Comparison of ENCODE assay signal across 20 cellular contexts in the genomic region with DNA sequence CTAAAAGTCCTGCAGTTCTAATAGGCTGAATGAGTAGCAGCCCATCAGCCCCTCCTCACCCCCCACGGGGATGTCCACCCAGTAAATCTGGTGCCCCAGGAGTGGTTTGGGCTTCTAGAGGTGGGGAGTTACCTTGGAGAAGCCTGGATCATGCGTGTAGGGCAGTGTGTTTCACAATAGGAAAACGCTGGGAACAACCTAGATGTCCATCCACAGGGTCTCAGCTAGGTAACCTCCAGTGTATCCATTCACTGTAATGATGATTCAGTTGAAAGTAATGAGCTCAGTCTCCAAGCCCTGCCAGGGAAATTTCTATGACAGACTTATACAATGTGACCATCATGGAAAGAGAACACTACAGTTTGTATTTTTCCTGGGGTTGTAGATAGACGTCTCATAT. TPM values are rescaled to one million over a fixed set of nuclear protein-coding genes. Genes with fewer than 3 reads are reported as not detected.
DNase-seq lines count a peak whose midpoint lies in the region; ATAC-seq and TF ChIP-seq lines count a peak whose summit lies in the region.
"Had no signal": no experiment of that assay in that cellular context is flagged by ENCODE, and none has a peak within 500 bp of the region (broad histone marks: within the 10 kb centered on the region; RNA-seq: fewer than 3 reads in every experiment).

No MANE protein-coding gene starts in this region.

- H3K27ac ChIP-seq in liver (ENCODE audit: low read depth in 1 of 2, low read length in 2 of 2) (peak overlapping the region; percentile 6 to 55), ovary (no peak overlapping the region)
- H3K27ac ChIP-seq: cardiac muscle cell, HL-60, PC-9 had no signal

- WGBS in liver: 26% methylated on average over 4 of the region's 4 CpGs
- WGBS in ovary, 3 donors: 30 to 52% (median 35%) methylated on average over 4 of the region's 4 CpGs

- H3K9me3 ChIP-seq in liver (ENCODE audit: control insufficient read depth in 4 of 4, low read length in 3 of 4): no peaks in the 10 kb centered on the region
- no peaks in the 10 kb centered on the region for H3K9me3 ChIP-seq in ovary
- H3K9me3 ChIP-seq: gastroesophageal sphincter, mucosa of descending colon, spleen had no signal

- no peak overlapping the region for H3K9ac ChIP-seq in liver (ENCODE audit: low read depth in 1 of 2, low read length in 2 of 2)

- H3K4me1 ChIP-seq in liver (ENCODE audit: control insufficient read depth in 4 of 4, insufficient read depth in 4 of 4, low read length in 3 of 4) (peaks cover 1 to 20% (median 10%) of the 10 kb centered on the region in 4 donors), ovary (ENCODE audit: insufficient read depth) (no peaks in the 10 kb centered on the region)

- no peak for TF ChIP-seq POLR2A in ovary (IDR thresholded peaks at IDR 0.05)

- intact Hi-C loops in ovary (cut with DNase I): loop anchor here in 3 of 4 donors (2.0 to 10.0 kb wide), 5 partner anchors 97 to 288 kb away; a partner anchor contains a TSS

- ATAC-seq in HG03442 (IDR thresholded peaks at IDR 0.05; ENCODE audit: unreplicated experiment): no peak
- ATAC-seq: activated CD4-positive, CD25-positive, alpha-beta regulatory T cell treated with anti-CD3 and anti-CD28 coated beads, Interleukin-2, amount 50 U/mL, for 24 hours; effector memory CD8-positive, alpha-beta T cell; gastroesophageal sphincter; stimulated activated naive CD8-positive, alpha-beta T cell treated with anti-CD3 and anti-CD28 coated beads, Interleukin-15, amount 100 ng/mL, for 72 hours had no signal

- TF ChIP-seq EP300 in ovary (IDR thresholded peaks at IDR 0.05): no peak

- peaks cover 11 to 20% (median 15%) of the 10 kb centered on the region in 4 donors for H3K36me3 ChIP-seq in liver (ENCODE audit: control insufficient read depth in 4 of 4, insufficient read depth in 3 of 4, low read depth in 1 of 4, low read length in 3 of 4)
- H3K36me3 ChIP-seq in ovary: no peaks in the 10 kb centered on the region

- TF ChIP-seq RAD21 in liver (IDR thresholded peaks at IDR 0.05): no peak

- DNase-seq in AG10803 (ENCODE audit: low read depth) (peak; percentile 45), HK-2 (ENCODE audit: unreplicated experiment) (peak; percentile 33), choroid plexus epithelial cell (ENCODE audit: low read depth) (peak; percentile 57), ovary (no peak), NCI-H2029 (lab: John Stamatoyannopoulos, UW) (no peak), NCI-H82 treated with DMSO at 0.1 percent for 48 hours (lab: John Stamatoyannopoulos, UW; ENCODE audit: unreplicated experiment) (no peak)
- DNase-seq: activated naive CD4-positive, alpha-beta T cell; DND-41; effector memory CD8-positive, alpha-beta T cell; mucosa of descending colon; NCI-H510A treated with DMSO at 0.1 percent for 48 hours; PC-9; spleen; stimulated activated naive CD8-positive, alpha-beta T cell treated with anti-CD3 and anti-CD28 coated beads, Interleukin-15, amount 100 ng/mL, for 72 hours had no signal

- H3K27me3 ChIP-seq in liver (ENCODE audit: control insufficient read depth in 4 of 4, insufficient read depth in 4 of 4, low read length in 3 of 4) (no peaks in the 10 kb centered on the region), ovary (no peaks in the 10 kb centered on the region)
- H3K27me3 ChIP-seq: cardiac muscle cell, gastroesophageal sphincter, spleen had no signal

- no peak for TF ChIP-seq CTCF in AG10803 (conservative IDR thresholded peaks at IDR 0.05; ENCODE audit: low read length)
- no peak for TF ChIP-seq CTCF in choroid plexus epithelial cell (conservative IDR thresholded peaks at IDR 0.05; ENCODE audit: low read depth, low read length)
- no peak for TF ChIP-seq CTCF in liver (IDR thresholded peaks at IDR 0.05; ENCODE audit: low read depth, low read length, missing input control)
- TF ChIP-seq CTCF in ovary (IDR thresholded peaks at IDR 0.05): no peak

- H3K4me3 ChIP-seq in AG10803 (ENCODE audit: low read length) (no peak overlapping the region), choroid plexus epithelial cell (ENCODE audit: low read depth, low read length) (no peak overlapping the region), liver (ENCODE audit: low read depth in 1 of 3, low read length in 3 of 3) (no peak overlapping the region), ovary (no peak overlapping the region)
- H3K4me3 ChIP-seq: cardiac muscle cell, gastroesophageal sphincter, mucosa of descending colon, PC-9, spleen had no signal

TF ChIP-seq in liver, 16 proteins besides CTCF, POLR2A, EP300 and RAD21:
- TF ChIP-seq NR2F2 (IDR thresholded peaks at IDR 0.05) (no peak), TAF1 (conservative IDR thresholded peaks at IDR 0.05) (no peak)

RNA-seq across cellular contexts. Expression of a gene that starts 51.8 kb away (rescaled TPM):
- 100 to 1,000 TPM in 1 of 2 donors, 10 to 100 TPM in 1; 39.5 to 103 TPM for total RNA-seq in liver
- polyA plus RNA-seq in liver: 10 to 100 TPM; 10.3 to 38.5 TPM
- total RNA-seq in ovary: 100 to 1,000 TPM in 3 of 7 donors, 10 to 100 TPM in 4; 31.0 to 139 (median 92.8) TPM
- polyA plus RNA-seq in ovary: 10 to 100 TPM; 31.8 to 44.1 TPM

Comparison
In these comparisons a context has a peak if more than half of its experiments do, and no peak if none do; other contexts are left out.
1. DNase-seq: peak in AG10803 (single experiment), HK-2 (single experiment) and choroid plexus epithelial cell (single experiment); none in ovary (0 of 5), NCI-H2029 (single experiment) and NCI-H82 treated with DMSO at 0.1 percent for 48 hours (single experiment).
2. H3K27ac ChIP-seq: peak in liver (2 of 2); none in ovary (0 of 2).